ENCODE assay signal across 9 cellular contexts in genomic region chr2:236877972-236878371, GRCh38.
"Had no signal": no experiment of that assay in that cellular context is flagged by ENCODE, and none has a peak within 500 bp of the region (broad histone marks: within the 10 kb centered on the region; RNA-seq: fewer than 3 reads in every experiment).

No MANE protein-coding gene starts in this region.

- H3K27ac ChIP-seq: GM23248 had no signal

- H3K36me3 ChIP-seq: HAP-1 had no signal

- DNase-seq: GM23248, GOT3, H7, H9, HCEC 1CT, HFFc6 had no signal

- H3K9me3 ChIP-seq: HAP-1 had no signal

- H3K4me3 ChIP-seq: GM23248, GM23338, HAP-1 had no signal

- H3K27ac Mint-ChIP-seq: GM23338, H9, HFFc6 had no signal

- H3K9ac ChIP-seq: GM23248 had no signal

- H3K4me3 Mint-ChIP-seq: GM23338, H9, HFFc6 had no signal

- H3K4me1 ChIP-seq: HAP-1 had no signal

- ATAC-seq: GM23338, HCT116 had no signal
